12 cellular contexts compared by ENCODE assay signal in the genomic region with DNA sequence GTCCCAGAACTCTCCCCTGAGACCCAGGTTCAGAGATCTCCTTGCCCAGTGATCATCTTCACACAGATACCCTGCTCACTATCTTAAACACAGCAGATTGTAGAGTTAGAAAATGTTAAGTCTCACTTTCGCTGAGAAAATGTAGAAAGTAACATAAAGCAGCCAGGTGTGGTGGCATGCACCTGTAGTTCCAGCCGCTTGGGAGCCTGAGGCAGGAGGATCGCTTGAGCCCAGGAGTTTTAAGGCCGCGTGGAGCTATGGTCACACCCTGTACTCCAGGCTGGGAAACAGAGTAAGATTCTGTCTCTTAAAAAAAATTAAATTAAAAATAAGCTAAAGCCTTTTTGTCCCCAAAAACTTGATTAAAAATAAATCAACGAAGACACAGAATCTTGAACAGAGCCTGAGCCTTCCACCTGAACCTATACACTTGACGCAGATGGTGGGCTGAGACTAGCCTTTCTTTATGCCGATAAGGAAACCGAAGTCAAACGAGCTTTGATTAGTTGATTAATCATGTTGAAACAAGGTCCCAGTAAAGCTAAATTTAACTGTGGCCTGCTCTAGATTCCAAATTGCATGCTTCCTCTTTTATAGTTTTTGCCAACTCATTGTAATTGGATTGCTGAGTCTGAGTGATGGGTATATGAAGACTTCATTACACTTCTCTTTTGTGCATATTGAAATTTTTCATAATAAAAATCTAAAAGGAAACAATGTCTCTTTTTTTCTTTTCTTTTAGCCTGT. TPM values are rescaled to one million over a fixed set of nuclear protein-coding genes. Genes with fewer than 3 reads are reported as not detected.
DNase-seq lines count a peak whose midpoint lies in the region; ATAC-seq and TF ChIP-seq lines count a peak whose summit lies in the region.
"Had no signal": no experiment of that assay in that cellular context is flagged by ENCODE, and none has a peak within 500 bp of the region (broad histone marks: within the 10 kb centered on the region; RNA-seq: fewer than 3 reads in every experiment).

No MANE protein-coding gene starts in this region.

- DNase-seq in activated CD4-positive, alpha-beta T cell treated with anti-CD3 and anti-CD28 coated beads, Interleukin-2, amount 10 ng/mL, durations not matched to agents 24 days and 14 days = no peak
- no peak for DNase-seq in activated CD4-positive, alpha-beta T cell treated with anti-CD3 and anti-CD28 coated beads, Interleukin-2, amount 50 U/mL, for 48 hours
- DNase-seq in NOMO-1 treated with dmso at 0.1 percent for 144 hours (lab: John Stamatoyannopoulos, UW; ENCODE audit: unreplicated experiment) = peak; percentile 73
- no peak for DNase-seq in natural killer cell treated with Interleukin-12 subunit alpha and Interleukin-12 subunit beta and Interleukin-15 and Interleukin-18, amount 100 ng/mL, for 72 hours (ENCODE audit: low spot score)
- DNase-seq in OCI-LY7 (ENCODE audit: low spot score) = no peak
- DNase-seq in NK-92 treated with Interleukin-12 subunit alpha and Interleukin-12 subunit beta, amount 100 ng/mL, for 24 hours (lab: John Stamatoyannopoulos, UW) = no peak
- no peak for DNase-seq in HuH-7.5 (ENCODE audit: low spot score)
- DNase-seq: activated T-cell treated with anti-CD3 and anti-CD28 coated beads, Interleukin-2, amount 50 U/mL, for 1 hour; mammary epithelial cell; NCI-H2171 had no signal

- intact Hi-C loops in activated CD4-positive, alpha-beta T cell treated with anti-CD3 and anti-CD28 coated beads, Interleukin-2, amount 10 ng/mL, durations not matched to agents 24 days and 14 days (cut with micrococcal nuclease) = loop anchor here (1.0 to 2.0 kb wide), 5 partner anchors 8 to 111 kb away; partner anchors contain the start of gene BLM
- intact Hi-C loops in OCI-LY7 (cut with micrococcal nuclease; ENCODE audit: unreplicated experiment) = no loop called here

- H3K4me2 ChIP-seq in OCI-LY7 (ENCODE audit: low read length) = no peak overlapping the region
- H3K4me2 ChIP-seq: A549 had no signal

- H4K20me1 ChIP-seq in OCI-LY7 (ENCODE audit: insufficient read depth, low read length) = no peaks in the 10 kb centered on the region

- H3K36me3 ChIP-seq in OCI-LY7 (ENCODE audit: insufficient read depth, low read length) = no peaks in the 10 kb centered on the region

- no peaks in the 10 kb centered on the region for H3K9me2 ChIP-seq in OCI-LY7 (ENCODE audit: insufficient read depth, low read length)

- H3K9me3 ChIP-seq in OCI-LY7 (ENCODE audit: low read length) = peaks cover 9% of the 10 kb centered on the region; the same call in 1 of the 2 replicates

- no TSS peak for BruUV-seq in OCI-LY7 (replicated peaks; lab: Mats Ljungman, UMichigan)

- H3K27ac ChIP-seq in OCI-LY7 (ENCODE audit: low read depth, low read length, poor library complexity, severe bottlenecking) = no peak overlapping the region
- H3K27ac ChIP-seq: A549 had no signal

- H3K4me1 ChIP-seq in OCI-LY7 (ENCODE audit: insufficient read depth, low read length, poor library complexity, severe bottlenecking) = peaks cover 10% of the 10 kb centered on the region

- H3K4me1 Mint-ChIP-seq in activated CD4-positive, alpha-beta T cell treated with anti-CD3 and anti-CD28 coated beads, Interleukin-2, amount 10 ng/mL, durations not matched to agents 24 days and 14 days = peaks cover 49% of the 10 kb centered on the region
- peaks cover 12 to 26% of the 10 kb centered on the region in 2 donors for H3K4me1 Mint-ChIP-seq in natural killer cell treated with Interleukin-12 subunit alpha and Interleukin-12 subunit beta and Interleukin-15 and Interleukin-18, amount 100 ng/mL, for 72 hours (ENCODE audit: low read depth in 2 of 2)

- POLR2A ChIA-PET in OCI-LY7 (lab: Charles Lee) = no interaction called here

- peak; percentile 24 for ATAC-seq in HG02884 (IDR thresholded peaks at IDR 0.05; ENCODE audit: unreplicated experiment)
- ATAC-seq in natural killer cell treated with Interleukin-12 subunit alpha and Interleukin-12 subunit beta and Interleukin-15 and Interleukin-18, amount 100 ng/mL, for 72 hours = peak in 1 of 2 donors; percentile 4
- ATAC-seq: A549 had no signal

- no peaks in the 10 kb centered on the region for H3K79me2 ChIP-seq in OCI-LY7 (ENCODE audit: insufficient read depth, low read depth, low read length)

- H3K27ac Mint-ChIP-seq in activated CD4-positive, alpha-beta T cell treated with anti-CD3 and anti-CD28 coated beads, Interleukin-2, amount 10 ng/mL, durations not matched to agents 24 days and 14 days = peak overlapping the region; percentile 96
- peak overlapping the region; percentile 72 to 89 for H3K27ac Mint-ChIP-seq in natural killer cell treated with Interleukin-12 subunit alpha and Interleukin-12 subunit beta and Interleukin-15 and Interleukin-18, amount 100 ng/mL, for 72 hours

- TF ChIP-seq CTCF in OCI-LY7 (conservative IDR thresholded peaks at IDR 0.05; ENCODE audit: low read length) = no peak

- CTCF ChIA-PET in OCI-LY7 (lab: Charles Lee; ENCODE audit: unreplicated experiment) = no interaction called here

- H2AFZ ChIP-seq in OCI-LY7 (ENCODE audit: low read length) = no peak overlapping the region

- H3K36me3 Mint-ChIP-seq in activated CD4-positive, alpha-beta T cell treated with anti-CD3 and anti-CD28 coated beads, Interleukin-2, amount 10 ng/mL, durations not matched to agents 24 days and 14 days (ENCODE audit: low read depth) = peaks cover 4% of the 10 kb centered on the region
- no peaks in the 10 kb centered on the region for H3K36me3 Mint-ChIP-seq in natural killer cell treated with Interleukin-12 subunit alpha and Interleukin-12 subunit beta and Interleukin-15 and Interleukin-18, amount 100 ng/mL, for 72 hours

- no peak overlapping the region for H3K4me3 ChIP-seq in OCI-LY7 (ENCODE audit: low read depth, low read length, poor library complexity, severe bottlenecking)
- H3K4me3 ChIP-seq: A549 had no signal

- H3K27me3 Mint-ChIP-seq in activated CD4-positive, alpha-beta T cell treated with anti-CD3 and anti-CD28 coated beads, Interleukin-2, amount 10 ng/mL, durations not matched to agents 24 days and 14 days = no peaks in the 10 kb centered on the region
- peaks cover 0 to 3% of the 10 kb centered on the region in 2 donors for H3K27me3 Mint-ChIP-seq in natural killer cell treated with Interleukin-12 subunit alpha and Interleukin-12 subunit beta and Interleukin-15 and Interleukin-18, amount 100 ng/mL, for 72 hours

- H3K9me3 Mint-ChIP-seq in activated CD4-positive, alpha-beta T cell treated with anti-CD3 and anti-CD28 coated beads, Interleukin-2, amount 10 ng/mL, durations not matched to agents 24 days and 14 days = no peaks in the 10 kb centered on the region
- no peaks in the 10 kb centered on the region for H3K9me3 Mint-ChIP-seq in natural killer cell treated with Interleukin-12 subunit alpha and Interleukin-12 subunit beta and Interleukin-15 and Interleukin-18, amount 100 ng/mL, for 72 hours

- H3K4me3 Mint-ChIP-seq in activated CD4-positive, alpha-beta T cell treated with anti-CD3 and anti-CD28 coated beads, Interleukin-2, amount 10 ng/mL, durations not matched to agents 24 days and 14 days = peak overlapping the region; percentile 2
- peak overlapping the region; percentile 44 for H3K4me3 Mint-ChIP-seq in natural killer cell treated with Interleukin-12 subunit alpha and Interleukin-12 subunit beta and Interleukin-15 and Interleukin-18, amount 100 ng/mL, for 72 hours

RNA-seq across cellular contexts. Expression of gene BLM, which starts 31.3 kb away (rescaled TPM):
- 64.1 and 66.4 TPM in 2 replicates for total RNA-seq in activated CD4-positive, alpha-beta T cell treated with anti-CD3 and anti-CD28 coated beads, Interleukin-2, amount 10 ng/mL, durations not matched to agents 24 days and 14 days
- 10 to 100 TPM; 49.6 to 58.7 TPM for total RNA-seq in natural killer cell treated with Interleukin-12 subunit alpha and Interleukin-12 subunit beta and Interleukin-15 and Interleukin-18, amount 100 ng/mL, for 72 hours
- total RNA-seq in OCI-LY7 (2014; rRNA removed; shearing (Covaris generic)) = 47.1 and 52.8 TPM in 2 replicates
- total RNA-seq in OCI-LY7 (2022) = 51.8 and 55.4 TPM in 2 replicates
